8 cellular contexts compared by ENCODE assay signal in genomic region chr20:17966432-17967312, GRCh38. TPM values are rescaled to one million over a fixed set of nuclear protein-coding genes. Genes with fewer than 3 reads are reported as not detected.
A peak's percentile ranks its signal among the peaks of the same experiment; 100 is the strongest.
DNase-seq lines count a peak whose midpoint lies in the region; ATAC-seq, FAIRE-seq and TF ChIP-seq lines count a peak whose summit lies in the region.

No MANE protein-coding gene starts in this region.

- peak overlapping the region; percentile 86 for H3K27ac Mint-ChIP-seq in neural crest cell (ENCODE audit: unreplicated experiment)

- in situ Hi-C loops in SK-MEL-5 (cut with HindIII; ENCODE audit: low pct_unique_long_range_greater_than_20kb, low sequenced_read_pairs) = no loop called here

- DNase-seq in AG20443 (ENCODE audit: low spot score) = peak; percentile 28
- peak; percentile 26 for DNase-seq in H4 (ENCODE audit: low spot score)
- peak; percentile 63 for DNase-seq in SK-MEL-5 (ENCODE audit: low read depth, low spot score)
- no peak for DNase-seq in neural crest cell (ENCODE audit: low read depth, low spot score)
- no peak for DNase-seq in activated effector memory CD4-positive, alpha-beta T cell treated with anti-CD3 and anti-CD28 coated beads, Interleukin-2, amount 50 U/mL, for 16 hours
- no peak for DNase-seq in islet precursor cell

- TF ChIP-seq CTCF in neural crest cell (conservative IDR thresholded peaks at IDR 0.05) = peak; percentile 49

- peaks cover 17% of the 10 kb centered on the region for H3K36me3 Mint-ChIP-seq in neural crest cell (ENCODE audit: low read depth)

- peaks cover 73% of the 10 kb centered on the region for H3K4me1 Mint-ChIP-seq in neural crest cell

- H3K4me3 Mint-ChIP-seq in neural crest cell = peak overlapping the region; percentile 99

- peak; percentile 12 for FAIRE-seq in endometrium (lab: Jason Lieb, UNC)

- peaks cover 3% of the 10 kb centered on the region for H3K27me3 Mint-ChIP-seq in neural crest cell (ENCODE audit: low read depth)

- H3K9me3 Mint-ChIP-seq in neural crest cell = no peaks in the 10 kb centered on the region

- ATAC-seq in HG03565 (IDR thresholded peaks at IDR 0.05; ENCODE audit: unreplicated experiment) = no peak

RNA-seq across cellular contexts. Expression of gene SNX5, which starts 1.9 kb away (rescaled TPM):
- total RNA-seq in H4 (2014; rRNA removed; shearing (Covaris generic)) = 85.0 and 114 TPM in 2 replicates
- total RNA-seq in SK-MEL-5 (2014; rRNA removed; shearing (Covaris generic)) = 163 and 176 TPM in 2 replicates
- polyA plus RNA-seq in SK-MEL-5 (2015; cell fraction: cytosol; rRNA removed) = 119 and 153 TPM in 2 replicates
- 459 and 517 TPM in 2 replicates for polyA plus RNA-seq in SK-MEL-5 (2015; cell fraction: nucleus; rRNA removed)
- total RNA-seq in neural crest cell = 116 and 123 TPM in 2 replicates

RNA-seq across cellular contexts. Expression of gene MGME1, which starts 2.1 kb away (rescaled TPM):
- total RNA-seq in H4 (2014; rRNA removed; shearing (Covaris generic)) = 9.5 and 12.0 TPM in 2 replicates
- 32.8 and 34.9 TPM in 2 replicates for total RNA-seq in SK-MEL-5 (2014; rRNA removed; shearing (Covaris generic))
- polyA plus RNA-seq in SK-MEL-5 (2015; cell fraction: cytosol; rRNA removed) = 23.7 and 32.6 TPM in 2 replicates
- polyA plus RNA-seq in SK-MEL-5 (2015; cell fraction: nucleus; rRNA removed) = 42.9 and 43.1 TPM in 2 replicates
- total RNA-seq in neural crest cell = 35.2 and 39.0 TPM in 2 replicates

Comparison
In these comparisons a context has a peak if more than half of its experiments do, and no peak if none do; other contexts are left out.
1. DNase-seq: peak in AG20443 (single experiment), H4 (single experiment) and SK-MEL-5 (single experiment); none in neural crest cell (single experiment), activated effector memory CD4-positive, alpha-beta T cell treated with anti-CD3 and anti-CD28 coated beads, Interleukin-2, amount 50 U/mL, for 16 hours (single experiment) and islet precursor cell (single experiment).